Comparison of ENCODE assay signal across 16 cellular contexts in genomic region chr1:198674009-198674408, GRCh38. TPM values are rescaled to one million over a fixed set of nuclear protein-coding genes. Genes with fewer than 3 reads are reported as not detected.
A peak's percentile ranks its signal among the peaks of the same experiment; 100 is the strongest.
DNase-seq lines count a peak whose midpoint lies in the region; ATAC-seq and TF ChIP-seq lines count a peak whose summit lies in the region.
"Had no signal": no experiment of that assay in that cellular context is flagged by ENCODE, and none has a peak within 500 bp of the region (broad histone marks: within the 10 kb centered on the region; RNA-seq: fewer than 3 reads in every experiment).

No MANE protein-coding gene starts in this region.

- H3K9ac ChIP-seq in OCI-LY1 (ENCODE audit: low read length): no peak overlapping the region

- no peaks in the 10 kb centered on the region for H3K27me3 ChIP-seq in CD8-positive, alpha-beta T cell (ENCODE audit: insufficient read depth, low read length)
- H3K27me3 ChIP-seq in OCI-LY1 (ENCODE audit: insufficient read depth, low read length): no peaks in the 10 kb centered on the region
- H3K27me3 ChIP-seq in effector memory CD4-positive, alpha-beta T cell (replicated peaks; ENCODE audit: control insufficient read depth, insufficient read depth, low read length, poor library complexity, severe bottlenecking): no peaks in the 10 kb centered on the region
- H3K27me3 ChIP-seq in psoas muscle (ENCODE audit: insufficient read depth in 3 of 3, low read length in 2 of 3): no peaks in the 10 kb centered on the region
- H3K27me3 ChIP-seq: ascending aorta had no signal

- peaks cover 91% of the 10 kb centered on the region for H3K4me1 Mint-ChIP-seq in CD8-positive, alpha-beta T cell (ENCODE audit: low read depth)

- H3K4me3 ChIP-seq in CD8-positive, alpha-beta T cell (ENCODE audit: low read depth, low read length): no peak overlapping the region
- no peak overlapping the region for H3K4me3 ChIP-seq in OCI-LY1 (ENCODE audit: low read depth, low read length, poor library complexity, severe bottlenecking)
- peak overlapping the region; percentile 11 for H3K4me3 ChIP-seq in effector memory CD4-positive, alpha-beta T cell (ENCODE audit: insufficient read depth, low read depth, low read length, poor library complexity, severe bottlenecking)
- H3K4me3 ChIP-seq in psoas muscle: no peak overlapping the region
- H3K4me3 ChIP-seq: ascending aorta, lung, PC-9, prostate gland, thoracic aorta had no signal

- H3K9me2 ChIP-seq in OCI-LY1 (ENCODE audit: low read depth, low read length): no peaks in the 10 kb centered on the region

- H3K9me3 ChIP-seq in CD8-positive, alpha-beta T cell (ENCODE audit: low read length): no peaks in the 10 kb centered on the region
- H3K9me3 ChIP-seq in OCI-LY1 (ENCODE audit: low read length) (no peaks in the 10 kb centered on the region), psoas muscle (no peaks in the 10 kb centered on the region)
- H3K9me3 ChIP-seq in effector memory CD4-positive, alpha-beta T cell (ENCODE audit: control insufficient read depth, low read length): no peaks in the 10 kb centered on the region
- H3K9me3 ChIP-seq: ascending aorta, prostate gland, thoracic aorta had no signal

- no peaks in the 10 kb centered on the region for H4K20me1 ChIP-seq in OCI-LY1 (ENCODE audit: insufficient read depth, low read length)

- DNase-seq in AG20443 (ENCODE audit: low spot score) (peak; percentile 11), psoas muscle (no peak), NCI-H1048 (lab: John Stamatoyannopoulos, UW) (no peak), cerebellar cortex (ENCODE audit: low spot score) (no peak), MV-4-11 (lab: John Stamatoyannopoulos, UW) (no peak)
- no peak for DNase-seq in CD8-positive, alpha-beta T cell
- no peak for DNase-seq in effector memory CD4-positive, alpha-beta T cell
- DNase-seq: activated CD4-positive, alpha-beta T cell treated with anti-CD3 and anti-CD28 coated beads, Interleukin-2, amount 50 U/mL, for 4 hours; KG1; NCI-H2171 treated with DMSO at 0.1 percent for 48 hours; PC-9 had no signal

- no peaks in the 10 kb centered on the region; the same call in none of the 2 replicates for H3F3A ChIP-seq in OCI-LY1 (ENCODE audit: insufficient read depth, low read length)

- POLR2A ChIA-PET in CD8-positive, alpha-beta T cell (lab: Charles Lee): interaction anchor here (1.1 to 3.1 kb wide), 4 partner anchors 7 to 68 kb away, joined by 3 to 18 read pairs (median 3); no protein-coding TSS in a partner anchor

- H3K36me3 ChIP-seq in CD8-positive, alpha-beta T cell (ENCODE audit: insufficient read depth, low read length): no peaks in the 10 kb centered on the region
- peaks cover 48% of the 10 kb centered on the region for H3K36me3 ChIP-seq in OCI-LY1 (ENCODE audit: insufficient read depth, low read length)
- H3K36me3 ChIP-seq in effector memory CD4-positive, alpha-beta T cell (ENCODE audit: control insufficient read depth, insufficient read depth, low read length): peaks cover 4% of the 10 kb centered on the region
- no peaks in the 10 kb centered on the region for H3K36me3 ChIP-seq in psoas muscle (ENCODE audit: insufficient read depth in 1 of 2, low read depth in 1 of 2)
- H3K36me3 ChIP-seq: ascending aorta, prostate gland, thoracic aorta had no signal

- H3K9me3 Mint-ChIP-seq in CD8-positive, alpha-beta T cell: no peaks in the 10 kb centered on the region

- ATAC-seq in CD8-positive, alpha-beta T cell: no peak
- no peak for ATAC-seq in psoas muscle

- peaks cover 94% of the 10 kb centered on the region for H3K4me1 ChIP-seq in CD8-positive, alpha-beta T cell (ENCODE audit: insufficient read depth, low read length)
- H3K4me1 ChIP-seq in OCI-LY1 (ENCODE audit: insufficient read depth, low read length, severe bottlenecking): peaks cover 99% of the 10 kb centered on the region
- peaks cover 71% of the 10 kb centered on the region for H3K4me1 ChIP-seq in effector memory CD4-positive, alpha-beta T cell (ENCODE audit: control insufficient read depth, insufficient read depth, low read length, poor library complexity, severe bottlenecking)
- no peaks in the 10 kb centered on the region for H3K4me1 ChIP-seq in psoas muscle
- H3K4me1 ChIP-seq: ascending aorta, prostate gland had no signal

- H3K4me3 Mint-ChIP-seq in CD8-positive, alpha-beta T cell: peak overlapping the region; percentile 52

- no peak overlapping the region for H3K27ac ChIP-seq in CD8-positive, alpha-beta T cell (ENCODE audit: low read depth, low read length)
- peak overlapping the region; percentile 100 for H3K27ac ChIP-seq in OCI-LY1 (ENCODE audit: low read depth, low read length, poor library complexity, severe bottlenecking)
- H3K27ac ChIP-seq in effector memory CD4-positive, alpha-beta T cell (ENCODE audit: insufficient read depth, low read length, poor library complexity, severe bottlenecking): peak overlapping the region; percentile 58
- no peak overlapping the region for H3K27ac ChIP-seq in psoas muscle
- H3K27ac ChIP-seq: ascending aorta, PC-9, prostate gland, thoracic aorta had no signal

- CTCF ChIA-PET in CD8-positive, alpha-beta T cell (lab: Charles Lee): no interaction called here

- H3K4me2 ChIP-seq in OCI-LY1 (ENCODE audit: low read length): no peak overlapping the region; the same call in 1 of the 2 replicates
- H3K4me2 ChIP-seq: PC-9 had no signal

- H3K27ac Mint-ChIP-seq in CD8-positive, alpha-beta T cell: peak overlapping the region; percentile 87

- peaks cover 68% of the 10 kb centered on the region for H3K79me2 ChIP-seq in OCI-LY1 (ENCODE audit: insufficient read depth, low read length)

- peaks cover 64% of the 10 kb centered on the region for H3K36me3 Mint-ChIP-seq in CD8-positive, alpha-beta T cell

- intact Hi-C loops in CD8-positive, alpha-beta T cell (cut with DNase I, micrococcal nuclease): no loop called here
- intact Hi-C loops in psoas muscle (cut with DNase I): no loop called here

- WGBS in psoas muscle, 3 donors: 77 to 87% (median 86%) methylated on average over 2 of the region's 2 CpGs

- no peak for TF ChIP-seq CTCF in CD8-positive, alpha-beta T cell (IDR thresholded peaks at IDR 0.05)
- TF ChIP-seq CTCF in OCI-LY1 (IDR thresholded peaks at IDR 0.05; ENCODE audit: low read length): no peak
- no peak for TF ChIP-seq CTCF in psoas muscle (IDR thresholded peaks at IDR 0.05)

- no peaks in the 10 kb centered on the region for H3K27me3 Mint-ChIP-seq in CD8-positive, alpha-beta T cell (ENCODE audit: low read depth)

- H2AFZ ChIP-seq in OCI-LY1 (ENCODE audit: low read length): no peak overlapping the region
- H2AFZ ChIP-seq: PC-9 had no signal

RNA-seq across cellular contexts. Expression of gene PTPRC, which starts 35.2 kb away (rescaled TPM):
- 100 to 1,000 TPM; 603 to 634 TPM for total RNA-seq in CD8-positive, alpha-beta T cell
- total RNA-seq in psoas muscle: 1 to 10 TPM; 3.9 to 7.0 (median 4.9) TPM
- under 1 TPM; 0.42 to 0.63 (median 0.51) TPM for polyA plus RNA-seq in psoas muscle

Comparison
In these comparisons a context has a peak if more than half of its experiments do, and no peak if none do; other contexts are left out.
1. H3K27ac ChIP-seq: peak in OCI-LY1 (single experiment) and effector memory CD4-positive, alpha-beta T cell (single experiment); none in CD8-positive, alpha-beta T cell (single experiment) and psoas muscle (single experiment).
2. RNA of gene PTPRC, which starts 35.2 kb away (total RNA-seq): 603 to 634 TPM in CD8-positive, alpha-beta T cell; 3.9 to 7.0 TPM in psoas muscle; every median in the first group is over 10 times any median in the second.